In the genomic region with DNA sequence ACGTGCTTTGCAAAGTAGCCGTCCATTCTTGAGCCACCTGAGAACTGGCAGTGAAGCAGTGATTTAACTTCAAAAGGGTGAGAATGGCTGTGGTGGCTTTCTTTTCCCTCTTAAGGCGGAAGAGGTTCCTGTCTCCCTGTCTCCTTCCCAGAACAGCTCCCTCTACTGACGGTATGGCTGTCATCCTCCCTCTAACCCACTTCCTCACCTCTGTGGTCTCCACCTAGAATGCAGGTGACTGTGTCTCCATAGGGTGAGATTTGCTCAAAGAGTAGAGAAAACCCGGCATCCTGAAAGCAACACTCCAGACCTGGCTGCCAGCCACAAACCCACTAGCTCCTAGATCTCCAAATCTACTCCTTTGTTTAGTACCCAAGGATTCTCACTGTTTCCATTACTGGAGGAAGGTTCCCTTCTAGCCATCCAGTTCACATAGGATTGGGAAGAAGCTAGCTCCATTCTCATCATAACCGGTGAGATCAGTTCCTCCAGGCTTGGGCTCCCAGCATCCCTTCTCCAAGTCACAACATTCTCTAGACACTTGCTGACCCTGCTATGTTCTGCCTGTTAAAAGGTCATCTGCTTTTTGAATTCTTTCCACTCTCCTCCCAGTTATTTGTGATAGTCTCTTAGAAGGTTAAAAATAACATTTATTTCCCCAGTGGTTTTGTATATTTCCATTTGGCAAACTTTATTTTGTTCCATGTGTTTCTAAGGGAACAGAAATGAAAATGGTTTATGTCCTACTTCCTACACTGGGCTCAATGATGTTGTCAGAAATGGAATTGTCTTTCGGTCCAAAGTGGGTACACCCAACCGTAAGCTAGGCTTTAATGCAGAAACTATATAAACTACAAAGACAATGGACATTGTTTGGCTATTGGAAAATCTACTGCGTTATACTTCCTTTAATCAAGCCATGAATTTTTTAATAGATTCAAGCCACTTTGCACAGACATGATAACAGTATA, we compare ENCODE assay signal across 8 cellular contexts.
DNase-seq lines count a peak whose midpoint lies in the region.

No MANE protein-coding gene starts in this region.

- H3K4me1 ChIP-seq in BLaER1 treated with 17β-estradiol and CSF1 and Interleukin-3, amounts not matched to agents 10 nM and 100 nM: peaks cover 62 to 92% (median 76%) of the 10 kb centered on the region in 10 experiments

- H3K9me3 ChIP-seq in BLaER1 treated with 17β-estradiol and CSF1 and Interleukin-3, amounts not matched to agents 10 nM and 100 nM (replicated peaks in 1 of 11): peaks cover 0 to 31% (median 0%) of the 10 kb centered on the region in 11 experiments; a peak in 4 of 22 replicates

- H3K9me3 Mint-ChIP-seq in activated T-helper 1 cell treated with anti-CD3 and anti-CD28 coated beads, Interleukin-12 subunit alpha, Interleukin-12 subunit beta, Interleukin-2, Interleukin-4 antibody, amounts not matched to agents 30 ng/mL and 10 ng/mL and 1 ng/mL, durations not matched to agents 14 hours and 24 hours and 36 hours: no peaks in the 10 kb centered on the region

- H3K27ac ChIP-seq in BLaER1 treated with 17β-estradiol and CSF1 and Interleukin-3, amounts not matched to agents 10 nM and 100 nM: peak overlapping the region in 5 of 11 experiments; percentile 85 to 92 (median 91); a peak in 7 of 22 replicates

- peak overlapping the region; percentile 13 for H3K4me3 Mint-ChIP-seq in activated T-helper 1 cell treated with anti-CD3 and anti-CD28 coated beads, Interleukin-12 subunit alpha, Interleukin-12 subunit beta, Interleukin-2, Interleukin-4 antibody, amounts not matched to agents 30 ng/mL and 10 ng/mL and 1 ng/mL, durations not matched to agents 14 hours and 24 hours and 36 hours

- DNase-seq in H4 (ENCODE audit: low spot score) (peak; percentile 37), left kidney (ENCODE audit: low read depth, low spot score) (peak; percentile 56), hepatic stellate cell (ENCODE audit: low spot score) (no peak), HPDE6-E6E7 (ENCODE audit: extremely low spot score) (no peak), MV-4-11 (lab: John Stamatoyannopoulos, UW) (no peak), NCI-H510A treated with DMSO at 0.1 percent for 48 hours (lab: John Stamatoyannopoulos, UW) (no peak)
- DNase-seq in activated T-helper 1 cell treated with anti-CD3 and anti-CD28 coated beads, Interleukin-12 subunit alpha, Interleukin-12 subunit beta, Interleukin-2, Interleukin-4 antibody, amounts not matched to agents 30 ng/mL and 10 ng/mL and 1 ng/mL, durations not matched to agents 14 hours and 24 hours and 36 hours (ENCODE audit: low spot score): no peak

- no peak overlapping the region for H3K9ac ChIP-seq in BLaER1 treated with 17β-estradiol and CSF1 and Interleukin-3, amounts not matched to agents 10 nM and 100 nM

- H3K36me3 ChIP-seq in BLaER1 treated with 17β-estradiol and CSF1 and Interleukin-3, amounts not matched to agents 10 nM and 100 nM: no peaks in the 10 kb centered on the region

- H3K27me3 Mint-ChIP-seq in activated T-helper 1 cell treated with anti-CD3 and anti-CD28 coated beads, Interleukin-12 subunit alpha, Interleukin-12 subunit beta, Interleukin-2, Interleukin-4 antibody, amounts not matched to agents 30 ng/mL and 10 ng/mL and 1 ng/mL, durations not matched to agents 14 hours and 24 hours and 36 hours (ENCODE audit: insufficient read depth): no peaks in the 10 kb centered on the region

- no peak overlapping the region for H3K27ac Mint-ChIP-seq in activated T-helper 1 cell treated with anti-CD3 and anti-CD28 coated beads, Interleukin-12 subunit alpha, Interleukin-12 subunit beta, Interleukin-2, Interleukin-4 antibody, amounts not matched to agents 30 ng/mL and 10 ng/mL and 1 ng/mL, durations not matched to agents 14 hours and 24 hours and 36 hours

- no peaks in the 10 kb centered on the region for H3K36me3 Mint-ChIP-seq in activated T-helper 1 cell treated with anti-CD3 and anti-CD28 coated beads, Interleukin-12 subunit alpha, Interleukin-12 subunit beta, Interleukin-2, Interleukin-4 antibody, amounts not matched to agents 30 ng/mL and 10 ng/mL and 1 ng/mL, durations not matched to agents 14 hours and 24 hours and 36 hours (ENCODE audit: low read depth)

- no peaks in the 10 kb centered on the region for H4K20me1 ChIP-seq in BLaER1 treated with 17β-estradiol and CSF1 and Interleukin-3, amounts not matched to agents 10 nM and 100 nM

- peaks cover 46% of the 10 kb centered on the region for H3K4me1 Mint-ChIP-seq in activated T-helper 1 cell treated with anti-CD3 and anti-CD28 coated beads, Interleukin-12 subunit alpha, Interleukin-12 subunit beta, Interleukin-2, Interleukin-4 antibody, amounts not matched to agents 30 ng/mL and 10 ng/mL and 1 ng/mL, durations not matched to agents 14 hours and 24 hours and 36 hours (ENCODE audit: low read depth)

- no peak overlapping the region for H3K4me3 ChIP-seq in BLaER1 treated with 17β-estradiol and CSF1 and Interleukin-3, amounts not matched to agents 10 nM and 100 nM

- intact Hi-C loops in activated T-helper 1 cell treated with anti-CD3 and anti-CD28 coated beads, Interleukin-12 subunit alpha, Interleukin-12 subunit beta, Interleukin-2, Interleukin-4 antibody, amounts not matched to agents 30 ng/mL and 10 ng/mL and 1 ng/mL, durations not matched to agents 14 hours and 24 hours and 36 hours (cut with micrococcal nuclease): loop anchor here (2.0 to 10.0 kb wide), 5 partner anchors 65 to 1107 kb away; partner anchors contain the start of genes CENPK, PPWD1, SREK1 and TRIM23

- H3K4me2 ChIP-seq in BLaER1 treated with 17β-estradiol and CSF1 and Interleukin-3, amounts not matched to agents 10 nM and 100 nM: peak overlapping the region in 10 of 11 experiments; percentile 68 to 95 (median 82); a peak in 20 of 22 replicates

- H3K27me3 ChIP-seq in BLaER1 treated with 17β-estradiol and CSF1 and Interleukin-3, amounts not matched to agents 10 nM and 100 nM: peaks cover 0 to 7% (median 0%) of the 10 kb centered on the region in 11 experiments; a peak in 1 of 22 replicates

Comparison
In these comparisons a context has a peak if more than half of its experiments do, and no peak if none do; other contexts are left out.
1. DNase-seq: peak in H4 (single experiment) and left kidney (single experiment); none in activated T-helper 1 cell treated with anti-CD3 and anti-CD28 coated beads, Interleukin-12 subunit alpha, Interleukin-12 subunit beta, Interleukin-2, Interleukin-4 antibody, amounts not matched to agents 30 ng/mL and 10 ng/mL and 1 ng/mL, durations not matched to agents 14 hours and 24 hours and 36 hours (single experiment), hepatic stellate cell (single experiment), HPDE6-E6E7 (single experiment), MV-4-11 (single experiment) and NCI-H510A treated with DMSO at 0.1 percent for 48 hours (single experiment).